8 cellular contexts compared by ENCODE assay signal in genomic region chr11:126391970-126392637, GRCh38. TPM values are rescaled to one million over a fixed set of nuclear protein-coding genes. Genes with fewer than 3 reads are reported as not detected.
A peak's percentile ranks its signal among the peaks of the same experiment; 100 is the strongest.
DNase-seq lines count a peak whose midpoint lies in the region; ATAC-seq and TF ChIP-seq lines count a peak whose summit lies in the region.

No MANE protein-coding gene starts in this region.

- POLR2A ChIA-PET in WTC11 (lab: Charles Lee): no interaction called here

- no peaks in the 10 kb centered on the region for H3K9me3 Mint-ChIP-seq in WTC11

- peak overlapping the region; percentile 52 for H3K27ac ChIP-seq in layer of hippocampus (ENCODE audit: low read depth, low read length)

- no peak overlapping the region for H3K4me3 Mint-ChIP-seq in WTC11

- H3K27me3 ChIP-seq in layer of hippocampus (ENCODE audit: control insufficient read depth, insufficient read depth, low read length): no peaks in the 10 kb centered on the region

- ATAC-seq in GM18870 (IDR thresholded peaks at IDR 0.05; ENCODE audit: unreplicated experiment) (peak; percentile 65), HG03108 (IDR thresholded peaks at IDR 0.05; ENCODE audit: unreplicated experiment) (peak; percentile 84), WTC11 (peak; percentile 91), omental fat pad (ENCODE audit: low FRiP score) (no peak)

- H3K4me1 Mint-ChIP-seq in WTC11: peaks cover 16% of the 10 kb centered on the region

- peak; percentile 40 for DNase-seq in WTC11 (ENCODE audit: low spot score)
- DNase-seq in NK-92 treated with Interleukin-12 subunit alpha and Interleukin-12 subunit beta, amount 100 ng/mL, for 24 hours (lab: John Stamatoyannopoulos, UW): no peak
- DNase-seq in kidney glomerular epithelial cell (lab: John Stamatoyannopoulos, UW): no peak
- DNase-seq in NCI-H1694 treated with DMSO at 0.1 percent for 48 hours (lab: John Stamatoyannopoulos, UW): no peak
- no peak for DNase-seq in omental fat pad (ENCODE audit: low spot score)

- TF ChIP-seq CTCF in WTC11 (IDR thresholded peaks at IDR 0.05): no peak
- TF ChIP-seq CTCF in omental fat pad (IDR thresholded peaks at IDR 0.05): no peak

- H3K36me3 Mint-ChIP-seq in WTC11: no peaks in the 10 kb centered on the region

- no peaks in the 10 kb centered on the region for H3K27me3 Mint-ChIP-seq in WTC11 (ENCODE audit: low read depth)

- CTCF ChIA-PET in WTC11 (lab: Charles Lee): interaction anchor here (0.6 to 1.3 kb wide), 5 partner anchors 9 to 155 kb away, joined by 3 to 5 read pairs (median 4); no protein-coding TSS in a partner anchor

- H3K27ac Mint-ChIP-seq in WTC11: no peak overlapping the region; the same call in 1 of the 2 replicates

TF ChIP-seq in WTC11, 78 proteins besides CTCF, POLR2A, EP300 and RAD21:
- TF ChIP-seq USF1 (CRISPR knock-in tag; IDR thresholded peaks at IDR 0.05) (peak; percentile 73), USF2 (CRISPR knock-in tag; IDR thresholded peaks at IDR 0.05) (peak; percentile 82), ZNF263 (CRISPR knock-in tag; IDR thresholded peaks at IDR 0.05; ENCODE audit: low read depth) (no peak)

RNA-seq across cellular contexts. Expression of gene ST3GAL4, which starts 36.6 kb away (rescaled TPM):
- total RNA-seq in WTC11 (2021) (12.8 to 17.3 TPM (median 14.3 TPM) in 3 replicates), omental fat pad (10 to 100 TPM; 13.2 to 59.3 (median 41.9) TPM)
